ENCODE assay signal across 29 cellular contexts in genomic region chr5:168056499-168057182, GRCh38.
A peak's percentile ranks its signal among the peaks of the same experiment; 100 is the strongest.
DNase-seq lines count a peak whose midpoint lies in the region; ATAC-seq, FAIRE-seq and TF ChIP-seq lines count a peak whose summit lies in the region.
"Had no signal": no experiment of that assay in that cellular context is flagged by ENCODE, and none has a peak within 500 bp of the region (broad histone marks: within the 10 kb centered on the region; RNA-seq: fewer than 3 reads in every experiment).

No MANE protein-coding gene starts in this region.

- H3K4me1 Mint-ChIP-seq in T-helper 17 cell: no peaks in the 10 kb centered on the region
- H3K4me1 Mint-ChIP-seq: CD14-positive monocyte; CD4-positive, alpha-beta memory T cell; CD4-positive, CD25-positive, alpha-beta regulatory T cell; CD8-positive, alpha-beta memory T cell had no signal

- TF ChIP-seq CTCF in left ventricle myocardium inferior (IDR thresholded peaks at IDR 0.05; ENCODE audit: borderline replicate concordance) (no peak), RWPE2 (IDR thresholded peaks at IDR 0.05; ENCODE audit: poor library complexity, severe bottlenecking) (no peak), bronchial epithelial cell (IDR thresholded peaks at IDR 0.05; ENCODE audit: insufficient read depth, low read length, severe bottlenecking) (no peak), foreskin keratinocyte (conservative IDR thresholded peaks at IDR 0.05) (no peak)

- H3K36me3 Mint-ChIP-seq in T-helper 17 cell (ENCODE audit: low read depth): no peaks in the 10 kb centered on the region
- H3K36me3 Mint-ChIP-seq: CD14-positive monocyte; CD4-positive, alpha-beta memory T cell; CD4-positive, CD25-positive, alpha-beta regulatory T cell had no signal

- no peak overlapping the region for H3K4me3 Mint-ChIP-seq in T-helper 17 cell
- H3K4me3 Mint-ChIP-seq: CD14-positive monocyte; CD4-positive, alpha-beta memory T cell; CD4-positive, CD25-positive, alpha-beta regulatory T cell; CD8-positive, alpha-beta memory T cell had no signal

- no peak for DNase-seq in left ventricle myocardium inferior
- no peak for DNase-seq in cardiac septum (ENCODE audit: low spot score)
- DNase-seq in RWPE2 (ENCODE audit: low spot score): no peak
- peak; percentile 33 for DNase-seq in bronchial epithelial cell (ENCODE audit: low read depth)
- peak in 1 of 2 donors; percentile 50 for DNase-seq in foreskin keratinocyte
- DNase-seq in NCI-H2107 treated with DMSO at 0.1 percent for 48 hours (lab: John Stamatoyannopoulos, UW; ENCODE audit: unreplicated experiment): no peak
- no peak for DNase-seq in T-helper 17 cell
- DNase-seq: 8988T; ACHN; BE2C; C1 segment of cervical spinal cord; CD4-positive, alpha-beta memory T cell; CD4-positive, CD25-positive, alpha-beta regulatory T cell; CD8-positive, alpha-beta memory T cell; COR-L47; DMS 273 treated with DMSO at 0.1 percent for 48 hours; DMS153; DMS53; DMS79; DND-41; EL; GDM1 had no signal

- FAIRE-seq in bronchial epithelial cell (lab: Jason Lieb, UNC): no peak
- FAIRE-seq: A204.1, GM12878, GM12892, GM18507 had no signal

- peak overlapping the region; percentile 50 for H3K27ac ChIP-seq in left ventricle myocardium inferior (replicated peaks)
- no peak overlapping the region for H3K27ac ChIP-seq in RWPE2 (ENCODE audit: poor library complexity, severe bottlenecking)
- no peak overlapping the region for H3K27ac ChIP-seq in foreskin keratinocyte
- H3K27ac ChIP-seq: BLaER1 had no signal

- H3K27ac Mint-ChIP-seq in T-helper 17 cell: no peak overlapping the region
- H3K27ac Mint-ChIP-seq: CD14-positive monocyte; CD4-positive, alpha-beta memory T cell; CD4-positive, CD25-positive, alpha-beta regulatory T cell; CD8-positive, alpha-beta memory T cell had no signal

- ATAC-seq in RWPE2 (ENCODE audit: low read depth): peak; percentile 74
- peak; percentile 72 for ATAC-seq in foreskin keratinocyte
- ATAC-seq in HG03565 (IDR thresholded peaks at IDR 0.05; ENCODE audit: unreplicated experiment): no peak
- ATAC-seq in T-helper 17 cell: no peak
- ATAC-seq: GM12878 had no signal

- H3K27me3 ChIP-seq in left ventricle myocardium inferior (ENCODE audit: low read depth) (no peaks in the 10 kb centered on the region), RWPE2 (ENCODE audit: insufficient read depth, poor library complexity, severe bottlenecking) (no peaks in the 10 kb centered on the region), bronchial epithelial cell (ENCODE audit: control insufficient read depth, insufficient read depth, low read length) (no peaks in the 10 kb centered on the region), foreskin keratinocyte (no peaks in the 10 kb centered on the region)
- H3K27me3 ChIP-seq: BE2C, BLaER1 had no signal

- H3K9me3 ChIP-seq in left ventricle myocardium inferior (replicated peaks) (no peaks in the 10 kb centered on the region), RWPE2 (ENCODE audit: severe bottlenecking) (no peaks in the 10 kb centered on the region), T-helper 17 cell (ENCODE audit: control insufficient read depth, low read length, poor library complexity, severe bottlenecking) (no peaks in the 10 kb centered on the region)
- H3K9me3 ChIP-seq: BE2C had no signal

- H3K4me1 ChIP-seq in left ventricle myocardium inferior: peaks cover 24% of the 10 kb centered on the region
- no peaks in the 10 kb centered on the region for H3K4me1 ChIP-seq in RWPE2 (ENCODE audit: insufficient read depth, poor library complexity, severe bottlenecking)
- H3K4me1 ChIP-seq in foreskin keratinocyte: no peaks in the 10 kb centered on the region
- H3K4me1 ChIP-seq: BE2C had no signal

- peaks cover 3% of the 10 kb centered on the region for H3K27me3 Mint-ChIP-seq in T-helper 17 cell
- H3K27me3 Mint-ChIP-seq: CD4-positive, alpha-beta memory T cell; CD4-positive, CD25-positive, alpha-beta regulatory T cell; CD8-positive, alpha-beta memory T cell had no signal

- H3K4me3 ChIP-seq in left ventricle myocardium inferior (no peak overlapping the region), RWPE2 (ENCODE audit: severe bottlenecking) (no peak overlapping the region), bronchial epithelial cell (ENCODE audit: low read depth, low read length) (no peak overlapping the region)
- H3K4me3 ChIP-seq: BLaER1, GM12878 had no signal

- intact Hi-C loops in left ventricle myocardium inferior (cut with micrococcal nuclease) (no loop called here), cardiac septum (cut with DNase I) (no loop called here)

- no peaks in the 10 kb centered on the region for H3K36me3 ChIP-seq in left ventricle myocardium inferior
- H3K36me3 ChIP-seq in RWPE2 (ENCODE audit: low read depth): no peaks in the 10 kb centered on the region
- H3K36me3 ChIP-seq in bronchial epithelial cell (ENCODE audit: control insufficient read depth, insufficient read depth, low read length): no peaks in the 10 kb centered on the region
- H3K36me3 ChIP-seq: BE2C had no signal

Comparison
In these comparisons a context has a peak if more than half of its experiments do, and no peak if none do; other contexts are left out.
1. ATAC-seq: peak in RWPE2 (single experiment) and foreskin keratinocyte (single experiment); none in HG03565 (single experiment) and T-helper 17 cell (single experiment).